ENCODE assay signal across 1 cellular context in genomic region chr9:134356496-134357470, GRCh38.
TF ChIP-seq lines count a peak whose summit lies in the region.

No MANE protein-coding gene starts in this region.

TF ChIP-seq in SK-N-SH treated with all-trans-retinoic acid at 6 μM for 48 hours, 23 proteins besides CTCF, POLR2A, EP300 and RAD21 (continued from another document):
- TF ChIP-seq PPARA (CRISPR knock-in tag; IDR thresholded peaks at IDR 0.05; ENCODE audit: borderline replicate concordance), result no peak
- no peak for TF ChIP-seq ZFP30 (CRISPR knock-in tag; IDR thresholded peaks at IDR 0.05)
- no peak for TF ChIP-seq CSDC2 (CRISPR knock-in tag; IDR thresholded peaks at IDR 0.05)
